In genomic region chr18:26091047-26091630, GRCh38 we compare ENCODE assay signal across 8 cellular contexts. TPM values are rescaled to one million over a fixed set of nuclear protein-coding genes. Genes with fewer than 3 reads are reported as not detected.
A peak's percentile ranks its signal among the peaks of the same experiment; 100 is the strongest.
DNase-seq lines count a peak whose midpoint lies in the region; ATAC-seq, FAIRE-seq and TF ChIP-seq lines count a peak whose summit lies in the region.

No MANE protein-coding gene starts in this region.

- H3K9me3 ChIP-seq in Caco-2 = no peaks in the 10 kb centered on the region
- no peaks in the 10 kb centered on the region for H3K9me3 ChIP-seq in Peyer's patch
- no peaks in the 10 kb centered on the region for H3K9me3 ChIP-seq in mesodermal cell (ENCODE audit: control insufficient read depth, low read length)

- H3K4me3 ChIP-seq in Caco-2 (ENCODE audit: low read depth, low read length) (peak overlapping the region; percentile 77), Peyer's patch (peak overlapping the region; percentile 77 to 96 (median 85)), coronary artery (peak overlapping the region; percentile 96), mesodermal cell (ENCODE audit: extremely low read depth, insufficient read depth, low read length, poor library complexity, severe bottlenecking) (peak overlapping the region; percentile 93)

- TF ChIP-seq POLR2A in Peyer's patch (IDR thresholded peaks at IDR 0.05) = no peak

- 6 to 7% methylated on average over 25 to 27 of the region's 29 CpGs for WGBS in mesodermal cell (ENCODE audit: insufficient coverage in 2 of 2), 2 experiments

- POLR2A ChIA-PET in Caco-2 (lab: Charles Lee) = no interaction called here

- H3K27me3 ChIP-seq in Caco-2 (replicated peaks; ENCODE audit: control insufficient read depth, insufficient read depth, low read length) = no peaks in the 10 kb centered on the region
- no peaks in the 10 kb centered on the region for H3K27me3 ChIP-seq in Peyer's patch

- H3K36me3 ChIP-seq in Caco-2 (ENCODE audit: control insufficient read depth, insufficient read depth, low read length) = no peaks in the 10 kb centered on the region
- H3K36me3 ChIP-seq in Peyer's patch = peaks cover 0 to 7% (median 0%) of the 10 kb centered on the region in 3 donors
- H3K36me3 ChIP-seq in mesodermal cell (ENCODE audit: control insufficient read depth, insufficient read depth, low read length) = peaks cover 9% of the 10 kb centered on the region

- TF ChIP-seq CTCF in Caco-2 (IDR thresholded peaks at IDR 0.05; ENCODE audit: insufficient read depth in 1 of 2, low read depth in 1 of 2, low read length in 1 of 2, severe bottlenecking in 1 of 2, unreplicated experiment in 1 of 2) = no peak
- no peak for TF ChIP-seq CTCF in Peyer's patch (IDR thresholded peaks at IDR 0.05)
- no peak for TF ChIP-seq CTCF in coronary artery (IDR thresholded peaks at IDR 0.05)

- no peaks in the 10 kb centered on the region for H3K9me3 Mint-ChIP-seq in Caco-2 (ENCODE audit: unreplicated experiment)

- H3K36me3 Mint-ChIP-seq in Caco-2 (ENCODE audit: insufficient read depth, unreplicated experiment) = no peaks in the 10 kb centered on the region

- DNase-seq in Caco-2 = peak; percentile 43 to 61
- no peak for DNase-seq in Peyer's patch
- DNase-seq in coronary artery (ENCODE audit: low spot score) = no peak
- DNase-seq in urothelium cell line (ENCODE audit: low spot score) = peak; percentile 30
- no peak for DNase-seq in cerebellar nuclear complex (lab: John Stamatoyannopoulos, UW)

- no peaks in the 10 kb centered on the region for H3K27me3 Mint-ChIP-seq in Caco-2 (ENCODE audit: insufficient read depth, unreplicated experiment)

- peak overlapping the region; percentile 93 for H3K27ac Mint-ChIP-seq in Caco-2 (ENCODE audit: unreplicated experiment)

- no peak for FAIRE-seq in urothelium cell line (lab: Jason Lieb, UNC)

- peak; percentile 49 for ATAC-seq in GM19324 (IDR thresholded peaks at IDR 0.05; ENCODE audit: low FRiP score, unreplicated experiment)
- peak; percentile 40 for ATAC-seq in HG03196 (IDR thresholded peaks at IDR 0.05; ENCODE audit: unreplicated experiment)

- H3K4me1 ChIP-seq in Caco-2 (no peaks in the 10 kb centered on the region), Peyer's patch (peaks cover 0 to 12% (median 6%) of the 10 kb centered on the region in 4 donors), mesodermal cell (ENCODE audit: control insufficient read depth, insufficient read depth, low read length, poor library complexity, severe bottlenecking) (no peaks in the 10 kb centered on the region)

- intact Hi-C loops in Caco-2 (cut with micrococcal nuclease; ENCODE audit: unreplicated experiment) = no loop called here

- no peaks in the 10 kb centered on the region for H3K4me1 Mint-ChIP-seq in Caco-2 (ENCODE audit: low read depth, unreplicated experiment)

- H3K27ac ChIP-seq in Peyer's patch = peak overlapping the region; percentile 90 to 97 (median 94)
- peak overlapping the region; percentile 93 to 99 for H3K27ac ChIP-seq in coronary artery
- peak overlapping the region; percentile 99 for H3K27ac ChIP-seq in mesodermal cell (ENCODE audit: low read depth, low read length, severe bottlenecking)

- CTCF ChIA-PET in Caco-2 (lab: Charles Lee) = no interaction called here

- TSS peak; percentile 80 for BruUV-seq in Caco-2 (replicated peaks; lab: Mats Ljungman, UMichigan)

- H3K4me3 Mint-ChIP-seq in Caco-2 (ENCODE audit: unreplicated experiment) = peak overlapping the region; percentile 88

RNA-seq across cellular contexts. Expression of gene SS18, which starts 0.7 kb away (rescaled TPM):
- total RNA-seq in Caco-2 (2022) (34.5 and 34.6 TPM in 2 replicates), Peyer's patch (100 to 1,000 TPM in 1 of 4 donors, 10 to 100 TPM in 3; 81.8 to 135 (median 93.7) TPM)
- polyA plus RNA-seq in mesodermal cell (2013, experiment 1 of 2) = 87.0 TPM
- polyA plus RNA-seq in mesodermal cell (2013, experiment 2 of 2) = 92.6 TPM

RNA-seq across cellular contexts. Expression of gene PSMA8, which starts 42.5 kb away (rescaled TPM):
- not detected in 2 replicates for total RNA-seq in Caco-2 (2022)
- total RNA-seq in Peyer's patch = not detected
- polyA plus RNA-seq in mesodermal cell (2013, experiment 1 of 2) = not detected
- not detected for polyA plus RNA-seq in mesodermal cell (2013, experiment 2 of 2)

Comparison
In these comparisons a context has a peak if more than half of its experiments do, and no peak if none do; other contexts are left out.
1. DNase-seq: peak in Caco-2 (2 of 2) and urothelium cell line (single experiment); none in Peyer's patch (0 of 3), coronary artery (single experiment) and cerebellar nuclear complex (0 of 2).
2. Peak in every context shown above with its lines, with median percentiles within 50 percentile points of each other: H3K4me3 ChIP-seq and H3K27ac ChIP-seq.